In genomic region chr3:75224419-75224818, GRCh38 we compare ENCODE assay signal across 22 cellular contexts.
DNase-seq lines count a peak whose midpoint lies in the region; ATAC-seq and TF ChIP-seq lines count a peak whose summit lies in the region.
"Had no signal": no experiment of that assay in that cellular context is flagged by ENCODE, and none has a peak within 500 bp of the region (broad histone marks: within the 10 kb centered on the region; RNA-seq: fewer than 3 reads in every experiment).

No MANE protein-coding gene starts in this region.

- no peaks in the 10 kb centered on the region for H3K79me2 ChIP-seq in mammary epithelial cell (ENCODE audit: insufficient read depth, low read length)

- dilution Hi-C loops in mammary epithelial cell (cut with HindIII; ENCODE audit: low sequenced_read_pairs), result no loop called here

- H4K20me1 ChIP-seq in mammary epithelial cell (ENCODE audit: insufficient read depth, low read length), result no peaks in the 10 kb centered on the region

- in situ Hi-C loops in Caki2 (cut with HindIII; ENCODE audit: low pct_unique_long_range_greater_than_20kb, low sequenced_read_pairs), result no loop called here
- in situ Hi-C loops in mammary epithelial cell (cut with MboI; ENCODE audit: low sequenced_read_pairs in 2 of 2), result no loop called here

- 6% methylated on average over 2 of the region's 2 CpGs for WGBS in mammary epithelial cell (ENCODE audit: low coverage, missing lambda C conversion rate)
- WGBS in aorta, 2 donors, result 39 to 42% methylated on average over 2 of the region's 2 CpGs

- H3K4me2 ChIP-seq in mammary epithelial cell (ENCODE audit: insufficient read depth, low read depth, low read length), result no peak overlapping the region

- CTCF ChIA-PET in mammary epithelial cell (lab: Charles Lee; ENCODE audit: low non-redundant PET), result no interaction called here
- CTCF ChIA-PET in RWPE1 (lab: Yijun Ruan, JAX), result interaction anchor here (0.6 kb wide), 1 partner anchor 363 kb away, joined by 3 read pairs; no protein-coding TSS in a partner anchor
- CTCF ChIA-PET in activated CD4-positive, alpha-beta T cell treated with anti-CD3 and anti-CD28 coated beads, Interleukin-2, amount 10 ng/mL, durations not matched to agents 7 days and 5 days (lab: Charles Lee), result no interaction called here

- no peaks in the 10 kb centered on the region for H3K9me3 ChIP-seq in MG63
- H3K9me3 ChIP-seq in mammary epithelial cell (replicated peaks; ENCODE audit: insufficient read depth, low read length), result no peaks in the 10 kb centered on the region
- H3K9me3 ChIP-seq in aorta (ENCODE audit: control insufficient read depth, low read length), result no peaks in the 10 kb centered on the region
- H3K9me3 ChIP-seq: Caco-2 had no signal

- H3K27me3 ChIP-seq in MG63, result no peaks in the 10 kb centered on the region
- H3K27me3 ChIP-seq in mammary epithelial cell (ENCODE audit: insufficient read depth, low read length), result no peaks in the 10 kb centered on the region
- H3K27me3 ChIP-seq in aorta (ENCODE audit: control insufficient read depth in 1 of 2, insufficient read depth in 2 of 2, low read length in 1 of 2), result no peaks in the 10 kb centered on the region

- no peaks in the 10 kb centered on the region for H3K36me3 Mint-ChIP-seq in activated CD4-positive, alpha-beta T cell treated with anti-CD3 and anti-CD28 coated beads, Interleukin-2, amount 10 ng/mL, durations not matched to agents 7 days and 5 days (ENCODE audit: low read depth)

- POLR2A ChIA-PET in RWPE1 (lab: Yijun Ruan, JAX; ENCODE audit: low non-redundant PET), result no interaction called here
- POLR2A ChIA-PET in activated CD4-positive, alpha-beta T cell treated with anti-CD3 and anti-CD28 coated beads, Interleukin-2, amount 10 ng/mL, durations not matched to agents 7 days and 5 days (lab: Charles Lee), result no interaction called here

- H3K36me3 ChIP-seq in MG63 (no peaks in the 10 kb centered on the region), mammary epithelial cell (ENCODE audit: insufficient read depth, low read length) (no peaks in the 10 kb centered on the region), aorta (ENCODE audit: control insufficient read depth in 1 of 2, insufficient read depth in 2 of 2, low read length in 1 of 2) (no peaks in the 10 kb centered on the region)

- BruUV-seq in mammary epithelial cell (replicated peaks; lab: Mats Ljungman, UMichigan), result no TSS peak

- no peak for TF ChIP-seq CTCF in mammary epithelial cell (conservative IDR thresholded peaks at IDR 0.05 in 1 of 2, IDR thresholded peaks at IDR 0.05 in 1 of 2; ENCODE audit: extremely low read depth in 1 of 2, insufficient read depth in 1 of 2, low read depth in 1 of 2, low read length in 2 of 2)
- no peak for TF ChIP-seq CTCF in RWPE1 (conservative IDR thresholded peaks at IDR 0.05; ENCODE audit: low read depth)

- no peaks in the 10 kb centered on the region for H3K4me1 Mint-ChIP-seq in activated CD4-positive, alpha-beta T cell treated with anti-CD3 and anti-CD28 coated beads, Interleukin-2, amount 10 ng/mL, durations not matched to agents 7 days and 5 days

- H3K27ac ChIP-seq in mammary epithelial cell (ENCODE audit: insufficient read depth, low read depth, low read length) (no peak overlapping the region), RWPE1 (no peak overlapping the region), aorta (ENCODE audit: low read depth in 1 of 2, low read length in 2 of 2) (no peak overlapping the region)

- no peaks in the 10 kb centered on the region for H3K27me3 Mint-ChIP-seq in activated CD4-positive, alpha-beta T cell treated with anti-CD3 and anti-CD28 coated beads, Interleukin-2, amount 10 ng/mL, durations not matched to agents 7 days and 5 days

- no peak overlapping the region for H3K4me3 ChIP-seq in MG63
- H3K4me3 ChIP-seq in mammary epithelial cell (replicated peaks in 1 of 3; ENCODE audit: insufficient read depth in 1 of 3, low read depth in 2 of 3, low read length in 3 of 3), result no peak overlapping the region
- no peak overlapping the region for H3K4me3 ChIP-seq in aorta (ENCODE audit: low read length in 2 of 2)

- ATAC-seq in aorta (ENCODE audit: low FRiP score), result no peak

- no peak overlapping the region for H3K4me3 Mint-ChIP-seq in activated CD4-positive, alpha-beta T cell treated with anti-CD3 and anti-CD28 coated beads, Interleukin-2, amount 10 ng/mL, durations not matched to agents 7 days and 5 days
- H3K4me3 Mint-ChIP-seq: CD4-positive, alpha-beta T cell had no signal

- DNase-seq in Caki2 (ENCODE audit: low read depth), result peak; percentile 10
- peak; percentile 1 for DNase-seq in MG63
- peak; percentile 50 for DNase-seq in mammary epithelial cell
- peak; percentile 2 for DNase-seq in foreskin melanocyte
- DNase-seq in RWPE1 (ENCODE audit: low spot score), result no peak
- no peak for DNase-seq in aorta
- no peak for DNase-seq in HPDE6-E6E7 (ENCODE audit: extremely low spot score)
- DNase-seq in activated CD4-positive, alpha-beta T cell treated with anti-CD3 and anti-CD28 coated beads, Interleukin-2, amount 10 ng/mL, durations not matched to agents 7 days and 5 days, result no peak
- DNase-seq: Caco-2; CD4-positive, alpha-beta T cell; DMS153; GOT3; IMR-90; Karpas-422; MM.1S; NCI-H1105 treated with DMSO at 0.1 percent for 48 hours; NCI-H1694 treated with DMSO at 0.1 percent for 48 hours; NCI-H2107; NCI-H510A treated with DMSO at 0.1 percent for 48 hours; NCI-H774; OCI-M1; RPMI8226 had no signal

- H2AFZ ChIP-seq in mammary epithelial cell (ENCODE audit: low read depth, low read length), result no peak overlapping the region

- H3K9ac ChIP-seq in mammary epithelial cell (ENCODE audit: insufficient read depth, low read length), result no peak overlapping the region

- intact Hi-C loops in mammary epithelial cell (cut with micrococcal nuclease), result no loop called here
- intact Hi-C loops in aorta (cut with DNase I), result no loop called here

- no peak overlapping the region for H3K27ac Mint-ChIP-seq in activated CD4-positive, alpha-beta T cell treated with anti-CD3 and anti-CD28 coated beads, Interleukin-2, amount 10 ng/mL, durations not matched to agents 7 days and 5 days
- H3K27ac Mint-ChIP-seq: CD4-positive, alpha-beta T cell had no signal

- H3K4me1 ChIP-seq in mammary epithelial cell (ENCODE audit: insufficient read depth, low read length) (no peaks in the 10 kb centered on the region), aorta (ENCODE audit: control insufficient read depth in 1 of 2, insufficient read depth in 2 of 2, low read length in 2 of 2) (no peaks in the 10 kb centered on the region)
- H3K4me1 ChIP-seq: Caco-2 had no signal

- H3K9me3 Mint-ChIP-seq in activated CD4-positive, alpha-beta T cell treated with anti-CD3 and anti-CD28 coated beads, Interleukin-2, amount 10 ng/mL, durations not matched to agents 7 days and 5 days, result no peaks in the 10 kb centered on the region
- H3K9me3 Mint-ChIP-seq: CD4-positive, alpha-beta T cell had no signal

Comparison
In these comparisons a context has a peak if more than half of its experiments do, and no peak if none do; other contexts are left out.
1. DNase-seq: peak in Caki2 (single experiment), MG63 (single experiment), mammary epithelial cell (single experiment) and foreskin melanocyte (single experiment); none in RWPE1 (single experiment), aorta (0 of 2), HPDE6-E6E7 (single experiment) and activated CD4-positive, alpha-beta T cell treated with anti-CD3 and anti-CD28 coated beads, Interleukin-2, amount 10 ng/mL, durations not matched to agents 7 days and 5 days (single experiment).